8 cellular contexts compared by ENCODE assay signal in genomic region chr22:18970180-18970947, GRCh38. TPM values are rescaled to one million over a fixed set of nuclear protein-coding genes. Genes with fewer than 3 reads are reported as not detected.
DNase-seq lines count a peak whose midpoint lies in the region; ATAC-seq and TF ChIP-seq lines count a peak whose summit lies in the region.

No MANE protein-coding gene starts in this region.

- H3K27ac ChIP-seq in WERI-Rb-1: peak overlapping the region; percentile 93

- peak; percentile 28 for TF ChIP-seq CTCF in WERI-Rb-1 (IDR thresholded peaks at IDR 0.05; ENCODE audit: low read depth, low read length)
- peak; percentile 42 for TF ChIP-seq CTCF in glutamatergic neuron (IDR thresholded peaks at IDR 0.05; ENCODE audit: partially characterized antibody, unreplicated experiment)

- H3K36me3 ChIP-seq in WERI-Rb-1: no peaks in the 10 kb centered on the region

- no peak overlapping the region for H3K27ac Mint-ChIP-seq in activated CD4-positive, alpha-beta memory T cell treated with anti-CD3 and anti-CD28 coated beads for 36 hours
- H3K27ac Mint-ChIP-seq in activated CD4-positive, alpha-beta memory T cell treated with anti-CD3 and anti-CD28 coated beads, Interleukin-2, amount 10 ng/mL, durations not matched to agents 7 days and 5 days: no peak overlapping the region
- H3K27ac Mint-ChIP-seq in glutamatergic neuron (ENCODE audit: unreplicated experiment): no peak overlapping the region

- H3K9me3 Mint-ChIP-seq in activated CD4-positive, alpha-beta memory T cell treated with anti-CD3 and anti-CD28 coated beads for 36 hours: no peaks in the 10 kb centered on the region
- H3K9me3 Mint-ChIP-seq in activated CD4-positive, alpha-beta memory T cell treated with anti-CD3 and anti-CD28 coated beads, Interleukin-2, amount 10 ng/mL, durations not matched to agents 7 days and 5 days: no peaks in the 10 kb centered on the region
- H3K9me3 Mint-ChIP-seq in glutamatergic neuron (ENCODE audit: unreplicated experiment): peaks cover 7% of the 10 kb centered on the region

- DNase-seq in activated CD4-positive, alpha-beta memory T cell treated with anti-CD3 and anti-CD28 coated beads for 36 hours: no peak
- no peak for DNase-seq in activated CD4-positive, alpha-beta memory T cell treated with anti-CD3 and anti-CD28 coated beads, Interleukin-2, amount 10 ng/mL, durations not matched to agents 7 days and 5 days
- DNase-seq in WERI-Rb-1 (peak; percentile 61), glutamatergic neuron (peak; percentile 77), retina (peak; percentile 77), GF-D8 (lab: John Stamatoyannopoulos, UW) (no peak), NCI-H128 (lab: John Stamatoyannopoulos, UW; ENCODE audit: unreplicated experiment) (no peak)

- no peaks in the 10 kb centered on the region for H3K9me3 ChIP-seq in WERI-Rb-1 (ENCODE audit: severe bottlenecking)

- H3K4me3 ChIP-seq in WERI-Rb-1 (ENCODE audit: low read depth, low read length): peak overlapping the region; percentile 75

- no peaks in the 10 kb centered on the region for H3K36me3 Mint-ChIP-seq in activated CD4-positive, alpha-beta memory T cell treated with anti-CD3 and anti-CD28 coated beads for 36 hours
- H3K36me3 Mint-ChIP-seq in activated CD4-positive, alpha-beta memory T cell treated with anti-CD3 and anti-CD28 coated beads, Interleukin-2, amount 10 ng/mL, durations not matched to agents 7 days and 5 days (ENCODE audit: low read depth): no peaks in the 10 kb centered on the region
- no peaks in the 10 kb centered on the region for H3K36me3 Mint-ChIP-seq in glutamatergic neuron (ENCODE audit: unreplicated experiment)

- H3K4me1 Mint-ChIP-seq in activated CD4-positive, alpha-beta memory T cell treated with anti-CD3 and anti-CD28 coated beads for 36 hours (ENCODE audit: low read depth): no peaks in the 10 kb centered on the region
- H3K4me1 Mint-ChIP-seq in activated CD4-positive, alpha-beta memory T cell treated with anti-CD3 and anti-CD28 coated beads, Interleukin-2, amount 10 ng/mL, durations not matched to agents 7 days and 5 days: peaks cover 3% of the 10 kb centered on the region
- H3K4me1 Mint-ChIP-seq in glutamatergic neuron (ENCODE audit: low read depth, unreplicated experiment): peaks cover 17% of the 10 kb centered on the region

- no peaks in the 10 kb centered on the region for H3K27me3 ChIP-seq in WERI-Rb-1 (ENCODE audit: insufficient read depth, low read depth, severe bottlenecking)

- intact Hi-C loops in activated CD4-positive, alpha-beta memory T cell treated with anti-CD3 and anti-CD28 coated beads for 36 hours (cut with micrococcal nuclease): no loop called here

- peaks cover 8% of the 10 kb centered on the region for H3K27me3 Mint-ChIP-seq in activated CD4-positive, alpha-beta memory T cell treated with anti-CD3 and anti-CD28 coated beads for 36 hours
- H3K27me3 Mint-ChIP-seq in activated CD4-positive, alpha-beta memory T cell treated with anti-CD3 and anti-CD28 coated beads, Interleukin-2, amount 10 ng/mL, durations not matched to agents 7 days and 5 days: peaks cover 8% of the 10 kb centered on the region
- H3K27me3 Mint-ChIP-seq in glutamatergic neuron (ENCODE audit: unreplicated experiment): peaks cover 14% of the 10 kb centered on the region

- CTCF ChIA-PET in activated CD4-positive, alpha-beta memory T cell treated with anti-CD3 and anti-CD28 coated beads for 36 hours (lab: Charles Lee): no interaction called here
- CTCF ChIA-PET in activated CD4-positive, alpha-beta memory T cell treated with anti-CD3 and anti-CD28 coated beads, Interleukin-2, amount 10 ng/mL, durations not matched to agents 7 days and 5 days (lab: Charles Lee): no interaction called here

- no peak for ATAC-seq in GM18868 (IDR thresholded peaks at IDR 0.05; ENCODE audit: unreplicated experiment)

- POLR2A ChIA-PET in activated CD4-positive, alpha-beta memory T cell treated with anti-CD3 and anti-CD28 coated beads for 36 hours (lab: Charles Lee): no interaction called here
- POLR2A ChIA-PET in activated CD4-positive, alpha-beta memory T cell treated with anti-CD3 and anti-CD28 coated beads, Interleukin-2, amount 10 ng/mL, durations not matched to agents 7 days and 5 days (lab: Charles Lee): no interaction called here

- peak overlapping the region; percentile 16 for H3K4me3 Mint-ChIP-seq in activated CD4-positive, alpha-beta memory T cell treated with anti-CD3 and anti-CD28 coated beads for 36 hours
- no peak overlapping the region for H3K4me3 Mint-ChIP-seq in activated CD4-positive, alpha-beta memory T cell treated with anti-CD3 and anti-CD28 coated beads, Interleukin-2, amount 10 ng/mL, durations not matched to agents 7 days and 5 days
- no peak overlapping the region for H3K4me3 Mint-ChIP-seq in glutamatergic neuron (ENCODE audit: unreplicated experiment)

RNA-seq across cellular contexts. Expression of gene PRODH, which starts 34.3 kb away (rescaled TPM):
- total RNA-seq in activated CD4-positive, alpha-beta memory T cell treated with anti-CD3 and anti-CD28 coated beads for 36 hours: under 1 TPM in 1 of 2 experiments, not detected in 1; 0.56 TPM
- total RNA-seq in activated CD4-positive, alpha-beta memory T cell treated with anti-CD3 and anti-CD28 coated beads, Interleukin-2, amount 10 ng/mL, durations not matched to agents 7 days and 5 days: under 1 TPM; 0.25 to 0.35 TPM
- 4.0 TPM for total RNA-seq in glutamatergic neuron (ENCODE audit: unreplicated experiment)

Comparison
In these comparisons a context has a peak if more than half of its experiments do, and no peak if none do; other contexts are left out.
1. DNase-seq: peak in WERI-Rb-1 (single experiment), glutamatergic neuron (single experiment) and retina (single experiment); none in activated CD4-positive, alpha-beta memory T cell treated with anti-CD3 and anti-CD28 coated beads for 36 hours (single experiment), activated CD4-positive, alpha-beta memory T cell treated with anti-CD3 and anti-CD28 coated beads, Interleukin-2, amount 10 ng/mL, durations not matched to agents 7 days and 5 days (single experiment), GF-D8 (single experiment) and NCI-H128 (single experiment).